Comparison of ENCODE assay signal across 28 cellular contexts in genomic region chr7:41436139-41436538, GRCh38.
"Had no signal": no experiment of that assay in that cellular context is flagged by ENCODE, and none has a peak within 500 bp of the region (broad histone marks: within the 10 kb centered on the region; RNA-seq: fewer than 3 reads in every experiment).

No MANE protein-coding gene starts in this region.

- DNase-seq: activated CD4-positive, alpha-beta memory T cell treated with anti-CD3 and anti-CD28 coated beads, Interleukin-2, amount 10 ng/mL, durations not matched to agents 7 days and 5 days; activated CD4-positive, alpha-beta T cell treated with anti-CD3 and anti-CD28 coated beads, Interleukin-2, amount 10 ng/mL, durations not matched to agents 24 days and 14 days; activated CD8-positive, alpha-beta memory T cell treated with anti-CD3 and anti-CD28 coated beads, Interleukin-2, amount 10 ng/mL, durations not matched to agents 7 days and 5 days; activated gamma-delta T cell; activated T-cell treated with anti-CD3 and anti-CD28 coated beads for 4 hours; aorta; caudate nucleus; effector CD4-positive, alpha-beta T cell; erythroblast; foreskin fibroblast; glutamatergic neuron; immature natural killer cell; left ventricle myocardium superior; nephron progenitor cell; nucleus accumbens; right lobe of liver; stimulated activated CD4-positive, alpha-beta T cell treated with anti-CD3 and anti-CD28 coated beads, Interleukin-1b, Interleukin-23, amount 100 ng/mL, for 48 hours; stimulated activated naive CD8-positive, alpha-beta T cell treated with anti-CD3 and anti-CD28 coated beads, Interleukin-15, amount 100 ng/mL, for 72 hours; tibial artery; uterus had no signal

- H3K4me1 ChIP-seq: uterus had no signal

- H3K36me3 ChIP-seq: right lobe of liver, tibial artery, uterus had no signal

- H3K27me3 ChIP-seq: hepatocyte, right lobe of liver, tibial artery, uterus had no signal

- H3K79me2 ChIP-seq: hepatocyte had no signal

- H3K4me2 ChIP-seq: hepatocyte had no signal

- H3K36me3 Mint-ChIP-seq: activated CD8-positive, alpha-beta memory T cell treated with anti-CD3 and anti-CD28 coated beads, Interleukin-2, amount 10 ng/mL, durations not matched to agents 7 days and 5 days; activated naive CD4-positive, alpha-beta T cell treated with anti-CD3 and anti-CD28 coated beads, Interleukin-2, amount 50 U/mL, for 24 hours; brain; immature natural killer cell; memory B cell had no signal

- H3K4me1 Mint-ChIP-seq: activated CD4-positive, alpha-beta memory T cell treated with anti-CD3 and anti-CD28 coated beads, Interleukin-2, amount 10 ng/mL, durations not matched to agents 7 days and 5 days; activated CD4-positive, alpha-beta T cell treated with anti-CD3 and anti-CD28 coated beads, Interleukin-2, amount 10 ng/mL, durations not matched to agents 24 days and 14 days; activated CD8-positive, alpha-beta memory T cell treated with anti-CD3 and anti-CD28 coated beads, Interleukin-2, amount 10 ng/mL, durations not matched to agents 7 days and 5 days; activated naive CD4-positive, alpha-beta T cell treated with anti-CD3 and anti-CD28 coated beads, Interleukin-2, amount 50 U/mL, for 24 hours; brain; immature natural killer cell; memory B cell; stimulated activated naive CD8-positive, alpha-beta T cell treated with anti-CD3 and anti-CD28 coated beads, Interleukin-15, amount 100 ng/mL, for 72 hours had no signal

- H3K27me3 Mint-ChIP-seq: activated CD4-positive, alpha-beta memory T cell treated with anti-CD3 and anti-CD28 coated beads, Interleukin-2, amount 10 ng/mL, durations not matched to agents 7 days and 5 days; activated CD4-positive, alpha-beta T cell treated with anti-CD3 and anti-CD28 coated beads, Interleukin-2, amount 10 ng/mL, durations not matched to agents 24 days and 14 days; activated CD8-positive, alpha-beta memory T cell treated with anti-CD3 and anti-CD28 coated beads, Interleukin-2, amount 10 ng/mL, durations not matched to agents 7 days and 5 days; activated naive CD4-positive, alpha-beta T cell treated with anti-CD3 and anti-CD28 coated beads, Interleukin-2, amount 50 U/mL, for 24 hours; dendritic cell treated with granulocyte-macrophage colony-stimulating factor and Interleukin-4, amounts not matched to agents 40 ng/mL and 50 ng/mL, for 4 days; stimulated activated naive CD8-positive, alpha-beta T cell treated with anti-CD3 and anti-CD28 coated beads, Interleukin-15, amount 100 ng/mL, for 72 hours had no signal

- H3K27ac ChIP-seq: hepatocyte, skin epidermis, tibial artery, uterus, VCaP had no signal

- H3K27ac Mint-ChIP-seq: activated CD4-positive, alpha-beta memory T cell treated with anti-CD3 and anti-CD28 coated beads, Interleukin-2, amount 10 ng/mL, durations not matched to agents 7 days and 5 days; activated CD4-positive, alpha-beta T cell treated with anti-CD3 and anti-CD28 coated beads, Interleukin-2, amount 10 ng/mL, durations not matched to agents 24 days and 14 days; activated CD8-positive, alpha-beta memory T cell treated with anti-CD3 and anti-CD28 coated beads, Interleukin-2, amount 10 ng/mL, durations not matched to agents 7 days and 5 days; activated naive CD4-positive, alpha-beta T cell treated with anti-CD3 and anti-CD28 coated beads, Interleukin-2, amount 50 U/mL, for 24 hours; brain; dendritic cell treated with granulocyte-macrophage colony-stimulating factor and Interleukin-4, amounts not matched to agents 40 ng/mL and 50 ng/mL, for 4 days; immature natural killer cell; memory B cell; nephron progenitor cell; stimulated activated naive CD8-positive, alpha-beta T cell treated with anti-CD3 and anti-CD28 coated beads, Interleukin-15, amount 100 ng/mL, for 72 hours had no signal

- ATAC-seq: activated CD4-positive, CD25-positive, alpha-beta regulatory T cell treated with anti-CD3 and anti-CD28 coated beads, Interleukin-2, amount 50 U/mL, for 24 hours; activated CD8-positive, alpha-beta memory T cell treated with anti-CD3 and anti-CD28 coated beads, Interleukin-2, amount 10 ng/mL, durations not matched to agents 7 days and 5 days; left ventricle myocardium superior; right lobe of liver; stimulated activated naive CD8-positive, alpha-beta T cell treated with anti-CD3 and anti-CD28 coated beads, Interleukin-15, amount 100 ng/mL, for 72 hours had no signal

- H2AFZ ChIP-seq: hepatocyte had no signal

- H3K4me3 ChIP-seq: hepatocyte, right lobe of liver, skin epidermis, tibial artery, uterus had no signal

- H3K4me3 Mint-ChIP-seq: activated CD4-positive, alpha-beta memory T cell treated with anti-CD3 and anti-CD28 coated beads, Interleukin-2, amount 10 ng/mL, durations not matched to agents 7 days and 5 days; activated CD4-positive, alpha-beta T cell treated with anti-CD3 and anti-CD28 coated beads, Interleukin-2, amount 10 ng/mL, durations not matched to agents 24 days and 14 days; activated CD8-positive, alpha-beta memory T cell treated with anti-CD3 and anti-CD28 coated beads, Interleukin-2, amount 10 ng/mL, durations not matched to agents 7 days and 5 days; activated naive CD4-positive, alpha-beta T cell treated with anti-CD3 and anti-CD28 coated beads, Interleukin-2, amount 50 U/mL, for 24 hours; brain; dendritic cell treated with granulocyte-macrophage colony-stimulating factor and Interleukin-4, amounts not matched to agents 40 ng/mL and 50 ng/mL, for 4 days; immature natural killer cell; memory B cell; nephron progenitor cell; stimulated activated naive CD8-positive, alpha-beta T cell treated with anti-CD3 and anti-CD28 coated beads, Interleukin-15, amount 100 ng/mL, for 72 hours had no signal

- H3K9me3 ChIP-seq: right lobe of liver, tibial artery, uterus had no signal

- H3K9me3 Mint-ChIP-seq: dendritic cell treated with granulocyte-macrophage colony-stimulating factor and Interleukin-4, amounts not matched to agents 40 ng/mL and 50 ng/mL, for 4 days had no signal
